Comparison of ENCODE assay signal across 16 cellular contexts in genomic region chr9:105458404-105458803, GRCh38.
"Had no signal": no experiment of that assay in that cellular context is flagged by ENCODE, and none has a peak within 500 bp of the region (broad histone marks: within the 10 kb centered on the region; RNA-seq: fewer than 3 reads in every experiment).

No MANE protein-coding gene starts in this region.

- H3K27ac ChIP-seq: breast epithelium, esophagus muscularis mucosa, left lung, testis had no signal

- FAIRE-seq: endometrium had no signal

- H3K9me3 ChIP-seq: breast epithelium, esophagus muscularis mucosa, testis had no signal

- H3K27me3 ChIP-seq: breast epithelium, dorsolateral prefrontal cortex, esophagus muscularis mucosa, left lung, testis had no signal

- H3K4me1 ChIP-seq: breast epithelium had no signal

- H3K4me3 ChIP-seq: esophagus muscularis mucosa, left lung, testis had no signal

- H3K36me3 ChIP-seq: breast epithelium, esophagus muscularis mucosa, left lung had no signal

- DNase-seq: activated CD4-positive, alpha-beta memory T cell treated with anti-CD3 and anti-CD28 coated beads for 36 hours; activated CD4-positive, CD25-positive, alpha-beta regulatory T cell treated with anti-CD3 and anti-CD28 coated beads, Interleukin-2, amount 50 U/mL, for 72 hours; activated gamma-delta T cell treated with Interleukin-2 at 50 U/mL for 16 hours; activated naive CD8-positive, alpha-beta T cell treated with anti-CD3 and anti-CD28 coated beads, Interleukin-2, amount 10 ng/mL, durations not matched to agents 7 days and 5 days; activated T-cell treated with anti-CD3 and anti-CD28 coated beads, Interleukin-2, amount 50 U/mL, for 48 hours; aorta; islet precursor cell; left lung; mesenchymal stem cell; nephron progenitor cell; stimulated activated CD4-positive, alpha-beta T cell treated with anti-CD3 and anti-CD28 coated beads, Interleukin-4, amount 100 ng/mL, for 24 hours; testis had no signal

- ATAC-seq: left lung had no signal
